15 cellular contexts compared by ENCODE assay signal in genomic region chr10:69957516-69958231, GRCh38.
A peak's percentile ranks its signal among the peaks of the same experiment; 100 is the strongest.
DNase-seq lines count a peak whose midpoint lies in the region; ATAC-seq, FAIRE-seq and TF ChIP-seq lines count a peak whose summit lies in the region.
"Had no signal": no experiment of that assay in that cellular context is flagged by ENCODE, and none has a peak within 500 bp of the region (broad histone marks: within the 10 kb centered on the region; RNA-seq: fewer than 3 reads in every experiment).

No MANE protein-coding gene starts in this region.

- H3K4me2 ChIP-seq in GM12878 (ENCODE audit: control insufficient read depth, insufficient read depth), result no peak overlapping the region

- peaks cover 7% of the 10 kb centered on the region in 2 donors for H3K27me3 Mint-ChIP-seq in stimulated activated naive B cell treated with anti-CD40 and anti-IgM and Interleukin-4, amounts not matched to agents 10 μg/mL and 1 μg/mL and 100 μg/mL, for 72 hours
- H3K27me3 Mint-ChIP-seq in chondrocyte (ENCODE audit: low read depth), result no peaks in the 10 kb centered on the region

- no peak for TF ChIP-seq POLR2A in GM12878 (IDR thresholded peaks at IDR 0.05; ENCODE audit: low read depth, low read length)

- H3K27ac Mint-ChIP-seq in stimulated activated naive B cell treated with anti-CD40 and anti-IgM and Interleukin-4, amounts not matched to agents 10 μg/mL and 1 μg/mL and 100 μg/mL, for 72 hours, result peak overlapping the region; percentile 22
- no peak overlapping the region for H3K27ac Mint-ChIP-seq in chondrocyte (ENCODE audit: unreplicated experiment)
- H3K27ac Mint-ChIP-seq: CD4-positive, alpha-beta T cell; IgD-negative memory B cell had no signal

- FAIRE-seq in GM12878 (lab: Jason Lieb, UNC), result no peak
- FAIRE-seq: RCC 7860 had no signal

- no peaks in the 10 kb centered on the region for H3K36me3 ChIP-seq in GM12878 (ENCODE audit: control insufficient read depth in 2 of 2, insufficient read depth in 2 of 2, low read length in 1 of 2)
- H3K36me3 ChIP-seq: BE2C had no signal

- DNase-seq in GM13976 (ENCODE audit: low spot score) (peak; percentile 8), GM12878 (ENCODE audit: low read depth, low spot score) (no peak), islet precursor cell (peak; percentile 41), chondrocyte (ENCODE audit: low spot score) (no peak), NCI-H1092 treated with DMSO at 0.1 percent for 48 hours (lab: John Stamatoyannopoulos, UW) (no peak)
- DNase-seq in stimulated activated naive B cell treated with anti-CD40 and anti-IgM and Interleukin-4, amounts not matched to agents 10 μg/mL and 1 μg/mL and 100 μg/mL, for 72 hours, result no peak
- DNase-seq in activated effector memory CD4-positive, alpha-beta T cell treated with Interleukin-2 at 50 U/mL for 16 hours, result no peak
- DNase-seq: BE2C; CD4-positive, alpha-beta T cell; DMS79; NCI-H524 treated with DMSO at 0.1 percent for 48 hours had no signal

- H3K36me3 Mint-ChIP-seq in stimulated activated naive B cell treated with anti-CD40 and anti-IgM and Interleukin-4, amounts not matched to agents 10 μg/mL and 1 μg/mL and 100 μg/mL, for 72 hours, result peaks cover 0 to 9% of the 10 kb centered on the region in 2 donors
- peaks cover 13% of the 10 kb centered on the region for H3K36me3 Mint-ChIP-seq in chondrocyte (ENCODE audit: low read depth)
- H3K36me3 Mint-ChIP-seq: IgD-negative memory B cell had no signal

- H3K27ac ChIP-seq in GM12878 (ENCODE audit: control insufficient read depth, insufficient read depth), result no peak overlapping the region
- H3K27ac ChIP-seq: GM23248, SJSA1 had no signal

- no peak for ATAC-seq in GM12878
- ATAC-seq in stimulated activated naive B cell treated with anti-CD40 and anti-IgM and Interleukin-4, amounts not matched to agents 10 μg/mL and 1 μg/mL and 100 μg/mL, for 72 hours (replicated peaks), result no peak

- in situ Hi-C loops in GM13976 (cut with MboI; ENCODE audit: low sequenced_read_pairs, unreplicated experiment) (no loop called here), GM12878 (cut with MboI) (no loop called here)

- H3K9ac ChIP-seq in GM12878 (ENCODE audit: control insufficient read depth, insufficient read depth, low read length), result no peak overlapping the region
- H3K9ac ChIP-seq: GM23248 had no signal

- CTCF ChIA-PET in GM12878 (lab: Yijun Ruan, JAX), result interaction anchor here (1.0 to 6.2 kb wide), 37 partner anchors 9 to 443 kb away, joined by 3 to 100 read pairs (median 5); partner anchors contain the start of gene TYSND1

- no peak overlapping the region for H3K4me3 Mint-ChIP-seq in stimulated activated naive B cell treated with anti-CD40 and anti-IgM and Interleukin-4, amounts not matched to agents 10 μg/mL and 1 μg/mL and 100 μg/mL, for 72 hours
- H3K4me3 Mint-ChIP-seq in chondrocyte (ENCODE audit: unreplicated experiment), result no peak overlapping the region
- H3K4me3 Mint-ChIP-seq: CD4-positive, alpha-beta T cell had no signal

- 45% methylated on average over 8 of the region's 8 CpGs for WGBS in GM12878 (ENCODE audit: insufficient coverage, insufficient replicate concordance, low lambda C conversion rate, missing lambda C conversion rate)

- H3K4me3 ChIP-seq in GM12878, result no peak overlapping the region
- H3K4me3 ChIP-seq: GM23248, SJSA1 had no signal

- peaks cover 9% of the 10 kb centered on the region for H3K4me1 ChIP-seq in GM12878 (ENCODE audit: control insufficient read depth, insufficient read depth, low read length)
- H3K4me1 ChIP-seq: BE2C had no signal

- RAD21 ChIA-PET in GM12878 (lab: Charles Lee; ENCODE audit: unreplicated experiment), result interaction anchor here (1.1 to 3.8 kb wide), 9 partner anchors 11 to 189 kb away, joined by 3 to 37 read pairs (median 12); partner anchors contain the start of gene TYSND1

- H4K20me1 ChIP-seq in GM12878 (ENCODE audit: control insufficient read depth, insufficient read depth), result 0 out of 2 replicates have a peak, but pooled peaks cover 4% of the 10 kb centered on the region

- H3K9me3 Mint-ChIP-seq in stimulated activated naive B cell treated with anti-CD40 and anti-IgM and Interleukin-4, amounts not matched to agents 10 μg/mL and 1 μg/mL and 100 μg/mL, for 72 hours, result no peaks in the 10 kb centered on the region
- no peaks in the 10 kb centered on the region for H3K9me3 Mint-ChIP-seq in chondrocyte (ENCODE audit: low read depth)
- H3K9me3 Mint-ChIP-seq: CD4-positive, alpha-beta T cell; IgD-negative memory B cell had no signal

- peaks cover 0 to 2% of the 10 kb centered on the region in 2 experiments; a peak in 2 of 4 replicates for H3K27me3 ChIP-seq in GM12878 (replicated peaks in 1 of 2; ENCODE audit: control insufficient read depth in 2 of 2, insufficient read depth in 2 of 2, low read length in 1 of 2)
- H3K27me3 ChIP-seq: BE2C, SJSA1 had no signal

- H3K9me3 ChIP-seq in GM12878 (replicated peaks; ENCODE audit: control insufficient read depth, insufficient read depth, low read length), result no peaks in the 10 kb centered on the region
- H3K9me3 ChIP-seq: BE2C, SJSA1 had no signal

- peaks cover 67 to 79% of the 10 kb centered on the region in 2 donors for H3K4me1 Mint-ChIP-seq in stimulated activated naive B cell treated with anti-CD40 and anti-IgM and Interleukin-4, amounts not matched to agents 10 μg/mL and 1 μg/mL and 100 μg/mL, for 72 hours
- peaks cover 7% of the 10 kb centered on the region for H3K4me1 Mint-ChIP-seq in chondrocyte (ENCODE audit: low read depth)

- intact Hi-C loops in GM12878 (cut with micrococcal nuclease; ENCODE audit: unreplicated experiment), result loop anchor here (1.0 kb wide), 1 partner anchor 21 kb away; no protein-coding TSS in a partner anchor

- BruUV-seq in GM12878 (replicated peaks; lab: Mats Ljungman, UMichigan), result no TSS peak

- no peaks in the 10 kb centered on the region for H3K79me2 ChIP-seq in GM12878 (ENCODE audit: control insufficient read depth, insufficient read depth, low read length)

- no peak overlapping the region for H2AFZ ChIP-seq in GM12878 (ENCODE audit: control insufficient read depth, low read depth, low read length)
- H2AFZ ChIP-seq: GM23248 had no signal

- TF ChIP-seq EP300 in GM12878 (IDR thresholded peaks at IDR 0.05; ENCODE audit: borderline replicate concordance in 1 of 2, control insufficient read depth in 1 of 2, low read depth in 2 of 2, low read length in 2 of 2), result no peak

- POLR2A ChIA-PET in GM12878 (lab: Charles Lee), result interaction anchor here (0.9 to 1.5 kb wide), 2 partner anchors 16 to 20 kb away, joined by 3 to 4 read pairs; no protein-coding TSS in a partner anchor

- TF ChIP-seq RAD21 in GM12878 (IDR thresholded peaks at IDR 0.05; ENCODE audit: insufficient read depth, low read depth, low read length), result no peak

- SMC1A ChIA-PET in GM12878 (lab: Charles Lee; ENCODE audit: uncharacterized antibody, unreplicated experiment), result interaction anchor here (0.5 to 3.2 kb wide), 16 partner anchors 8 to 304 kb away, joined by 3 to 26 read pairs (median 4); partner anchors contain the start of gene TYSND1

- TF ChIP-seq CTCF in GM13976 (IDR thresholded peaks at IDR 0.05; ENCODE audit: borderline replicate concordance, control extremely low read depth, extremely low read depth, insufficient read depth, missing control alignments), result no peak
- TF ChIP-seq CTCF in GM12878 (IDR thresholded peaks at IDR 0.05 in 2 of 3, conservative IDR thresholded peaks at IDR 0.05 in 1 of 3; ENCODE audit: control insufficient read depth in 2 of 3, extremely low read depth in 1 of 3, insufficient read depth in 1 of 3, low read depth in 3 of 3, low read length in 3 of 3), result no peak
- TF ChIP-seq CTCF in chondrocyte (IDR thresholded peaks at IDR 0.05), result no peak

TF ChIP-seq in GM12878, 131 proteins besides CTCF, POLR2A, EP300 and RAD21:
- no peak for TF ChIP-seq RB1 (IDR thresholded peaks at IDR 0.05; ENCODE audit: borderline replicate concordance)
- TF ChIP-seq SMAD1 (IDR thresholded peaks at IDR 0.05; ENCODE audit: low read depth, partially characterized antibody), result no peak
- TF ChIP-seq, protein P1, sequence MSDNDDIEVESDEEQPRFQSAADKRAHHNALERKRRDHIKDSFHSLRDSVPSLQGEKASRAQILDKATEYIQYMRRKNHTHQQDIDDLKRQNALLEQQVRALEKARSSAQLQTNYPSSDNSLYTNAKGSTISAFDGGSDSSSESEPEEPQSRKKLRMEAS (IDR thresholded peaks at IDR 0.05; ENCODE audit: low read depth, low read length), result 0 out of 2 replicates have a peak, but pooled peaks have one; percentile 8

Comparison
In these comparisons a context has a peak if more than half of its experiments do, and no peak if none do; other contexts are left out.
1. DNase-seq: peak in GM13976 (single experiment) and islet precursor cell (single experiment); none in GM12878 (single experiment), stimulated activated naive B cell treated with anti-CD40 and anti-IgM and Interleukin-4, amounts not matched to agents 10 μg/mL and 1 μg/mL and 100 μg/mL, for 72 hours (single experiment), chondrocyte (single experiment), activated effector memory CD4-positive, alpha-beta T cell treated with Interleukin-2 at 50 U/mL for 16 hours (single experiment) and NCI-H1092 treated with DMSO at 0.1 percent for 48 hours (single experiment).